In genomic region chr9:110282023-110282766, GRCh38 we compare ENCODE assay signal across 1 cellular context.
TF ChIP-seq lines count a peak whose summit lies in the region.

No MANE protein-coding gene starts in this region.

TF ChIP-seq in HepG2, 621 proteins besides CTCF, POLR2A, EP300 and RAD21 (continues in another document):
- TF ChIP-seq ISL2 (CRISPR knock-in tag; IDR thresholded peaks at IDR 0.05) = peak; percentile 47; the same call in 1 of the 2 replicates
- no peak for TF ChIP-seq U2AF2 (IDR thresholded peaks at IDR 0.05; ENCODE audit: low read depth, low read length)
- no peak for TF ChIP-seq HNRNPH1 (optimal IDR thresholded peaks at IDR 0.05; ENCODE audit: low read depth, low read length)
- peak; percentile 34; the same call in 1 of the 2 replicates for TF ChIP-seq RARA (CRISPR knock-in tag; IDR thresholded peaks at IDR 0.05)
- TF ChIP-seq, protein P1, sequence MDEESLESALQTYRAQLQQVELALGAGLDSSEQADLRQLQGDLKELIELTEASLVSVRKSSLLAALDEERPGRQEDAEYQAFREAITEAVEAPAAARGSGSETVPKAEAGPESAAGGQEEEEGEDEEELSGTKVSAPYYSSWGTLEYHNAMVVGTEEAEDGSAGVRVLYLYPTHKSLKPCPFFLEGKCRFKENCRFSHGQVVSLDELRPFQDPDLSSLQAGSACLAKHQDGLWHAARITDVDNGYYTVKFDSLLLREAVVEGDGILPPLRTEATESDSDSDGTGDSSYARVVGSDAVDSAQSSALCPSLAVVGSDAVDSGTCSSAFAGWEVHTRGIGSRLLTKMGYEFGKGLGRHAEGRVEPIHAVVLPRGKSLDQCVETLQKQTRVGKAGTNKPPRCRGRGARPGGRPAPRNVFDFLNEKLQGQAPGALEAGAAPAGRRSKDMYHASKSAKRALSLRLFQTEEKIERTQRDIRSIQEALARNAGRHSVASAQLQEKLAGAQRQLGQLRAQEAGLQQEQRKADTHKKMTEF (CRISPR knock-in tag; IDR thresholded peaks at IDR 0.05) = no peak
- no peak for TF ChIP-seq YY1 (IDR thresholded peaks at IDR 0.05; ENCODE audit: insufficient read depth, insufficient replicate concordance, low read depth, low read length)
- no peak for TF ChIP-seq RXRA (CRISPR knock-in tag; IDR thresholded peaks at IDR 0.05)
- TF ChIP-seq, protein P2, sequence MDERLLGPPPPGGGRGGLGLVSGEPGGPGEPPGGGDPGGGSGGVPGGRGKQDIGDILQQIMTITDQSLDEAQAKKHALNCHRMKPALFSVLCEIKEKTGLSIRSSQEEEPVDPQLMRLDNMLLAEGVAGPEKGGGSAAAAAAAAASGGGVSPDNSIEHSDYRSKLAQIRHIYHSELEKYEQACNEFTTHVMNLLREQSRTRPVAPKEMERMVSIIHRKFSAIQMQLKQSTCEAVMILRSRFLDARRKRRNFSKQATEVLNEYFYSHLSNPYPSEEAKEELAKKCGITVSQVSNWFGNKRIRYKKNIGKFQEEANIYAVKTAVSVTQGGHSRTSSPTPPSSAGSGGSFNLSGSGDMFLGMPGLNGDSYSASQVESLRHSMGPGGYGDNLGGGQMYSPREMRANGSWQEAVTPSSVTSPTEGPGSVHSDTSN (CRISPR knock-in tag; IDR thresholded peaks at IDR 0.05) = peak; percentile 65
- TF ChIP-seq, protein P3, sequence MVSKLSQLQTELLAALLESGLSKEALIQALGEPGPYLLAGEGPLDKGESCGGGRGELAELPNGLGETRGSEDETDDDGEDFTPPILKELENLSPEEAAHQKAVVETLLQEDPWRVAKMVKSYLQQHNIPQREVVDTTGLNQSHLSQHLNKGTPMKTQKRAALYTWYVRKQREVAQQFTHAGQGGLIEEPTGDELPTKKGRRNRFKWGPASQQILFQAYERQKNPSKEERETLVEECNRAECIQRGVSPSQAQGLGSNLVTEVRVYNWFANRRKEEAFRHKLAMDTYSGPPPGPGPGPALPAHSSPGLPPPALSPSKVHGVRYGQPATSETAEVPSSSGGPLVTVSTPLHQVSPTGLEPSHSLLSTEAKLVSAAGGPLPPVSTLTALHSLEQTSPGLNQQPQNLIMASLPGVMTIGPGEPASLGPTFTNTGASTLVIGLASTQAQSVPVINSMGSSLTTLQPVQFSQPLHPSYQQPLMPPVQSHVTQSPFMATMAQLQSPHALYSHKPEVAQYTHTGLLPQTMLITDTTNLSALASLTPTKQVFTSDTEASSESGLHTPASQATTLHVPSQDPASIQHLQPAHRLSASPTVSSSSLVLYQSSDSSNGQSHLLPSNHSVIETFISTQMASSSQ (IDR thresholded peaks at IDR 0.05; ENCODE audit: low read depth) = 0 out of 2 replicates have a peak, but pooled peaks have one; percentile 44
- TF ChIP-seq, protein P3 (CRISPR knock-in tag; IDR thresholded peaks at IDR 0.05; ENCODE audit: borderline replicate concordance) = peak; percentile 42; the same call in 1 of the 2 replicates
- peak; percentile 68 for TF ChIP-seq HNF4A (CRISPR knock-in tag; IDR thresholded peaks at IDR 0.05)
- TF ChIP-seq, protein P4, sequence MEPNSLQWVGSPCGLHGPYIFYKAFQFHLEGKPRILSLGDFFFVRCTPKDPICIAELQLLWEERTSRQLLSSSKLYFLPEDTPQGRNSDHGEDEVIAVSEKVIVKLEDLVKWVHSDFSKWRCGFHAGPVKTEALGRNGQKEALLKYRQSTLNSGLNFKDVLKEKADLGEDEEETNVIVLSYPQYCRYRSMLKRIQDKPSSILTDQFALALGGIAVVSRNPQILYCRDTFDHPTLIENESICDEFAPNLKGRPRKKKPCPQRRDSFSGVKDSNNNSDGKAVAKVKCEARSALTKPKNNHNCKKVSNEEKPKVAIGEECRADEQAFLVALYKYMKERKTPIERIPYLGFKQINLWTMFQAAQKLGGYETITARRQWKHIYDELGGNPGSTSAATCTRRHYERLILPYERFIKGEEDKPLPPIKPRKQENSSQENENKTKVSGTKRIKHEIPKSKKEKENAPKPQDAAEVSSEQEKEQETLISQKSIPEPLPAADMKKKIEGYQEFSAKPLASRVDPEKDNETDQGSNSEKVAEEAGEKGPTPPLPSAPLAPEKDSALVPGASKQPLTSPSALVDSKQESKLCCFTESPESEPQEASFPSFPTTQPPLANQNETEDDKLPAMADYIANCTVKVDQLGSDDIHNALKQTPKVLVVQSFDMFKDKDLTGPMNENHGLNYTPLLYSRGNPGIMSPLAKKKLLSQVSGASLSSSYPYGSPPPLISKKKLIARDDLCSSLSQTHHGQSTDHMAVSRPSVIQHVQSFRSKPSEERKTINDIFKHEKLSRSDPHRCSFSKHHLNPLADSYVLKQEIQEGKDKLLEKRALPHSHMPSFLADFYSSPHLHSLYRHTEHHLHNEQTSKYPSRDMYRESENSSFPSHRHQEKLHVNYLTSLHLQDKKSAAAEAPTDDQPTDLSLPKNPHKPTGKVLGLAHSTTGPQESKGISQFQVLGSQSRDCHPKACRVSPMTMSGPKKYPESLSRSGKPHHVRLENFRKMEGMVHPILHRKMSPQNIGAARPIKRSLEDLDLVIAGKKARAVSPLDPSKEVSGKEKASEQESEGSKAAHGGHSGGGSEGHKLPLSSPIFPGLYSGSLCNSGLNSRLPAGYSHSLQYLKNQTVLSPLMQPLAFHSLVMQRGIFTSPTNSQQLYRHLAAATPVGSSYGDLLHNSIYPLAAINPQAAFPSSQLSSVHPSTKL (CRISPR knock-in tag; IDR thresholded peaks at IDR 0.05) = peak; percentile 39
- no peak for TF ChIP-seq SMARCC2 (IDR thresholded peaks at IDR 0.05)
- 0 out of 2 replicates have a peak, but pooled peaks have one; percentile 29 for TF ChIP-seq KMT2A (CRISPR knock-in tag; IDR thresholded peaks at IDR 0.05)
- TF ChIP-seq ZNF839 (CRISPR knock-in tag; IDR thresholded peaks at IDR 0.05; ENCODE audit: borderline replicate concordance) = no peak
- no peak for TF ChIP-seq ZNF451 (CRISPR knock-in tag; IDR thresholded peaks at IDR 0.05)
- no peak for TF ChIP-seq NFE2L2 (IDR thresholded peaks at IDR 0.05; ENCODE audit: low read length)
- peak; percentile 86; the same call in 1 of the 2 replicates for TF ChIP-seq ZNF775 (CRISPR knock-in tag; IDR thresholded peaks at IDR 0.05; ENCODE audit: borderline replicate concordance)
- TF ChIP-seq PHF21A (CRISPR knock-in tag; IDR thresholded peaks at IDR 0.05) = peak; percentile 37; the same call in 1 of the 2 replicates
- 0 out of 2 replicates have a peak, but pooled peaks have one; percentile 48 for TF ChIP-seq HMG20A (CRISPR knock-in tag; IDR thresholded peaks at IDR 0.05; ENCODE audit: borderline replicate concordance)
- no peak for TF ChIP-seq ZBTB38 (CRISPR knock-in tag; IDR thresholded peaks at IDR 0.05)
- peak; percentile 67 for TF ChIP-seq FOXA3 (CRISPR knock-in tag; IDR thresholded peaks at IDR 0.05)
- 0 out of 2 replicates have a peak, but pooled peaks have one; percentile 9 for TF ChIP-seq SAP130 (CRISPR knock-in tag; IDR thresholded peaks at IDR 0.05; ENCODE audit: low read depth)
- TF ChIP-seq ZNF180 (CRISPR knock-in tag; IDR thresholded peaks at IDR 0.05; ENCODE audit: borderline replicate concordance, low read depth) = no peak
- TF ChIP-seq TARDBP (CRISPR knock-in tag; IDR thresholded peaks at IDR 0.05) = no peak
- TF ChIP-seq ZNF619 (CRISPR knock-in tag; IDR thresholded peaks at IDR 0.05) = no peak
- TF ChIP-seq STAG1 (CRISPR knock-in tag; IDR thresholded peaks at IDR 0.05) = no peak
- peak; percentile 58; the same call in 1 of the 2 replicates for TF ChIP-seq ZNF362 (CRISPR knock-in tag; IDR thresholded peaks at IDR 0.05; ENCODE audit: borderline replicate concordance)
- TF ChIP-seq FOSL2 (CRISPR knock-in tag; IDR thresholded peaks at IDR 0.05) = no peak
- no peak for TF ChIP-seq PCBP1 (IDR thresholded peaks at IDR 0.05; ENCODE audit: borderline replicate concordance, low read depth, low read length)
- no peak for TF ChIP-seq ZNF850 (CRISPR knock-in tag; conservative IDR thresholded peaks at IDR 0.05)
- TF ChIP-seq ZNF34 (CRISPR knock-in tag; IDR thresholded peaks at IDR 0.05; ENCODE audit: borderline replicate concordance) = no peak
- no peak for TF ChIP-seq ZNF431 (CRISPR knock-in tag; IDR thresholded peaks at IDR 0.05; ENCODE audit: borderline replicate concordance, low read depth)
- TF ChIP-seq ZNF263 (CRISPR knock-in tag; IDR thresholded peaks at IDR 0.05) = no peak
- TF ChIP-seq HCFC1 (IDR thresholded peaks at IDR 0.05; ENCODE audit: low read depth, low read length) = no peak
- TF ChIP-seq NFIC (IDR thresholded peaks at IDR 0.05; ENCODE audit: low read length) = no peak
- TF ChIP-seq ZNF879 (CRISPR knock-in tag; IDR thresholded peaks at IDR 0.05) = no peak
- no peak for TF ChIP-seq ZFP41 (CRISPR knock-in tag; IDR thresholded peaks at IDR 0.05; ENCODE audit: borderline replicate concordance)
- no peak for TF ChIP-seq ZNF33B (CRISPR knock-in tag; IDR thresholded peaks at IDR 0.05)
- TF ChIP-seq NR2F1 (CRISPR knock-in tag; IDR thresholded peaks at IDR 0.05) = no peak
- TF ChIP-seq POLR2G (IDR thresholded peaks at IDR 0.05; ENCODE audit: low read depth, low read length) = no peak
- no peak for TF ChIP-seq CCAR2 (optimal IDR thresholded peaks at IDR 0.05; ENCODE audit: low read depth, low read length)
- TF ChIP-seq HDAC2 (CRISPR knock-in tag; IDR thresholded peaks at IDR 0.05) = 0 out of 2 replicates have a peak, but pooled peaks have one; percentile 30
- no peak for TF ChIP-seq GFI1 (CRISPR knock-in tag; IDR thresholded peaks at IDR 0.05; ENCODE audit: borderline replicate concordance)
- peak; percentile 10; the same call in 1 of the 2 replicates for TF ChIP-seq MED1 (CRISPR knock-in tag; IDR thresholded peaks at IDR 0.05)
- no peak for TF ChIP-seq SOX13 (IDR thresholded peaks at IDR 0.05)
- TF ChIP-seq SOX13 (CRISPR knock-in tag; conservative IDR thresholded peaks at IDR 0.05 in 1 of 2, IDR thresholded peaks at IDR 0.05 in 1 of 2) = peak in 1 of 2 experiments; percentile 28; a peak in 1 of 4 replicates
- peak; percentile 74 for TF ChIP-seq ZNF644 (CRISPR knock-in tag; IDR thresholded peaks at IDR 0.05; ENCODE audit: low read depth)
- peak; percentile 50 for TF ChIP-seq PPARG (CRISPR knock-in tag; conservative IDR thresholded peaks at IDR 0.05)
- no peak for TF ChIP-seq SUZ12 (IDR thresholded peaks at IDR 0.05; ENCODE audit: low read depth, low read length)
- no peak for TF ChIP-seq SMC3 (IDR thresholded peaks at IDR 0.05; ENCODE audit: low read length)
- TF ChIP-seq U2AF1 (optimal IDR thresholded peaks at IDR 0.05; ENCODE audit: low read depth, low read length) = no peak
- TF ChIP-seq RFX5 (IDR thresholded peaks at IDR 0.05; ENCODE audit: low read depth, low read length) = no peak
- no peak for TF ChIP-seq TGIF2 (CRISPR knock-in tag; IDR thresholded peaks at IDR 0.05)
- TF ChIP-seq, protein P5, sequence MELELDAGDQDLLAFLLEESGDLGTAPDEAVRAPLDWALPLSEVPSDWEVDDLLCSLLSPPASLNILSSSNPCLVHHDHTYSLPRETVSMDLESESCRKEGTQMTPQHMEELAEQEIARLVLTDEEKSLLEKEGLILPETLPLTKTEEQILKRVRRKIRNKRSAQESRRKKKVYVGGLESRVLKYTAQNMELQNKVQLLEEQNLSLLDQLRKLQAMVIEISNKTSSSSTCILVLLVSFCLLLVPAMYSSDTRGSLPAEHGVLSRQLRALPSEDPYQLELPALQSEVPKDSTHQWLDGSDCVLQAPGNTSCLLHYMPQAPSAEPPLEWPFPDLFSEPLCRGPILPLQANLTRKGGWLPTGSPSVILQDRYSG (CRISPR knock-in tag; IDR thresholded peaks at IDR 0.05) = no peak
- TF ChIP-seq, protein P6, sequence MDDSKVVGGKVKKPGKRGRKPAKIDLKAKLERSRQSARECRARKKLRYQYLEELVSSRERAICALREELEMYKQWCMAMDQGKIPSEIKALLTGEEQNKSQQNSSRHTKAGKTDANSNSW (CRISPR knock-in tag; IDR thresholded peaks at IDR 0.05; ENCODE audit: borderline replicate concordance) = no peak
- TF ChIP-seq ZNF724P (CRISPR knock-in tag; IDR thresholded peaks at IDR 0.05; ENCODE audit: borderline replicate concordance) = no peak
- TF ChIP-seq NCOA2 (CRISPR knock-in tag; IDR thresholded peaks at IDR 0.05) = no peak
